ENCODE assay signal across 8 cellular contexts in the genomic region with DNA sequence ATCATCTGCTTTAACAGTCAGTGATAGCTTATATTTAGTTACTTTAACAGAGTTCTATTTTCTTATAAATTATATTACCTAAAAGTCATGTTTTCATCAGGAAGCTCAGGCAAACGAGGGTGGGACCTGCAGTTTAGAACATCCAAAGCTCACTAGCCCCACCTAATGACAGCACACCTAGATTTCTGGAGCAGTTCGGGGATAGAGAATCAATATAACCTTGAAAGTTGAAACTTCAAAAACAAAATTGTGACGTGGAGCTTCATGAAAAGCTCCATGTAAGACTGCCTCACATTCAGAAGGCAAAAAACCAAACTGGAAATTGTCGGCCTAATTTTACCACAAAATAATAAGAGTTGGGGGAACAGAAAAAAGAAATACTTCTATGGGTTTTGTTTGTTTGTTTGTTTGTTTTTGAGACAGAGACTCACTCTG.
A peak's percentile ranks its signal among the peaks of the same experiment; 100 is the strongest.
DNase-seq lines count a peak whose midpoint lies in the region; ATAC-seq and TF ChIP-seq lines count a peak whose summit lies in the region.

No MANE protein-coding gene starts in this region.

- no peak overlapping the region for H3K4ac ChIP-seq in mesendoderm (ENCODE audit: low read depth, low read length)

- H3K36me3 Mint-ChIP-seq in chondrocyte (ENCODE audit: low read depth) (peaks cover 2% of the 10 kb centered on the region), T-helper 17 cell (ENCODE audit: low read depth) (peaks cover 2% of the 10 kb centered on the region)

- no peak overlapping the region for H3K9ac ChIP-seq in mesendoderm (ENCODE audit: low read length)

- H2BK15ac ChIP-seq in mesendoderm (replicated peaks; ENCODE audit: low read depth): no peak overlapping the region

- H3K18ac ChIP-seq in mesendoderm (ENCODE audit: low read length): no peak overlapping the region

- H3K4me3 Mint-ChIP-seq in chondrocyte (ENCODE audit: unreplicated experiment) (no peak overlapping the region), T-helper 17 cell (no peak overlapping the region)

- H4K5ac ChIP-seq in mesendoderm (ENCODE audit: low read length): no peak overlapping the region

- H3K9me3 ChIP-seq in T-helper 17 cell (ENCODE audit: control insufficient read depth, low read length, poor library complexity, severe bottlenecking): no peaks in the 10 kb centered on the region

- no peak overlapping the region for H4K8ac ChIP-seq in mesendoderm (ENCODE audit: low read depth, low read length)

- H3K79me2 ChIP-seq in mesendoderm (ENCODE audit: control insufficient read depth, insufficient read depth, low read length): no peaks in the 10 kb centered on the region

- no peak overlapping the region for H2BK120ac ChIP-seq in mesendoderm (ENCODE audit: low read depth, low read length)

- H3K36me3 ChIP-seq in mesendoderm (ENCODE audit: control insufficient read depth, insufficient read depth, low read length): no peaks in the 10 kb centered on the region

- H3K27ac Mint-ChIP-seq in chondrocyte (ENCODE audit: unreplicated experiment) (no peak overlapping the region), T-helper 17 cell (no peak overlapping the region)

- peak; percentile 85 for TF ChIP-seq CTCF in chondrocyte (IDR thresholded peaks at IDR 0.05)

- DNase-seq in CD1c-positive myeloid dendritic cell (ENCODE audit: extremely low spot score) (peak; percentile 16), HK-2 (ENCODE audit: unreplicated experiment) (peak; percentile 2), RKO (ENCODE audit: low spot score) (peak; percentile 48), chondrocyte (ENCODE audit: low spot score) (no peak), mesendoderm (peak; percentile 69), T-helper 17 cell (no peak), mesenteric fat pad (ENCODE audit: low spot score) (no peak)

- H3K27me3 Mint-ChIP-seq in chondrocyte (ENCODE audit: low read depth) (no peaks in the 10 kb centered on the region), T-helper 17 cell (peaks cover 38% of the 10 kb centered on the region)

- H3K4me1 Mint-ChIP-seq in chondrocyte (ENCODE audit: low read depth): peaks cover 5% of the 10 kb centered on the region
- H3K4me1 Mint-ChIP-seq in T-helper 17 cell: peaks cover 2% of the 10 kb centered on the region

- no peak overlapping the region for H2BK5ac ChIP-seq in mesendoderm (ENCODE audit: low read length)

- ATAC-seq in GM19324 (IDR thresholded peaks at IDR 0.05; ENCODE audit: low FRiP score, unreplicated experiment): peak; percentile 56
- no peak for ATAC-seq in T-helper 17 cell

- H3K4me1 ChIP-seq in mesendoderm (ENCODE audit: control insufficient read depth, low read depth, low read length): no peaks in the 10 kb centered on the region

- no peak overlapping the region for H3K4me3 ChIP-seq in mesendoderm (ENCODE audit: low read length)

- no peak overlapping the region for H3K4me2 ChIP-seq in mesendoderm (ENCODE audit: low read length)

- no peak overlapping the region for H3K23ac ChIP-seq in mesendoderm (ENCODE audit: low read length)

- peaks cover 2% of the 10 kb centered on the region for H3K9me3 Mint-ChIP-seq in chondrocyte (ENCODE audit: low read depth)

- H3K79me1 ChIP-seq in mesendoderm (ENCODE audit: low read length): no peaks in the 10 kb centered on the region

- no peak overlapping the region for H3K27ac ChIP-seq in mesendoderm (ENCODE audit: low read depth, low read length)

- no peaks in the 10 kb centered on the region for H3K27me3 ChIP-seq in mesendoderm (ENCODE audit: insufficient read depth, low read length, poor library complexity)

- no peak overlapping the region for H3K56ac ChIP-seq in mesendoderm (ENCODE audit: low read length)

- WGBS in mesendoderm (ENCODE audit: extremely low coverage, insufficient coverage, low lambda C conversion rate): no CpG with 5 or more reads among the region's 4 CpGs

- no peak overlapping the region for H2AK5ac ChIP-seq in mesendoderm (ENCODE audit: low read length)

Comparison
In these comparisons a context has a peak if more than half of its experiments do, and no peak if none do; other contexts are left out.
1. DNase-seq: peak in CD1c-positive myeloid dendritic cell (single experiment), HK-2 (single experiment), RKO (single experiment) and mesendoderm (single experiment); none in chondrocyte (single experiment), T-helper 17 cell (0 of 3) and mesenteric fat pad (single experiment).